In genomic region chr3:165725296-165725695, GRCh38 we compare ENCODE assay signal across 1 cellular context.
TF ChIP-seq lines count a peak whose summit lies in the region.

No MANE protein-coding gene starts in this region.

TF ChIP-seq in GM23338, 12 proteins besides CTCF, POLR2A, EP300 and RAD21:
- TF ChIP-seq, protein P1, sequence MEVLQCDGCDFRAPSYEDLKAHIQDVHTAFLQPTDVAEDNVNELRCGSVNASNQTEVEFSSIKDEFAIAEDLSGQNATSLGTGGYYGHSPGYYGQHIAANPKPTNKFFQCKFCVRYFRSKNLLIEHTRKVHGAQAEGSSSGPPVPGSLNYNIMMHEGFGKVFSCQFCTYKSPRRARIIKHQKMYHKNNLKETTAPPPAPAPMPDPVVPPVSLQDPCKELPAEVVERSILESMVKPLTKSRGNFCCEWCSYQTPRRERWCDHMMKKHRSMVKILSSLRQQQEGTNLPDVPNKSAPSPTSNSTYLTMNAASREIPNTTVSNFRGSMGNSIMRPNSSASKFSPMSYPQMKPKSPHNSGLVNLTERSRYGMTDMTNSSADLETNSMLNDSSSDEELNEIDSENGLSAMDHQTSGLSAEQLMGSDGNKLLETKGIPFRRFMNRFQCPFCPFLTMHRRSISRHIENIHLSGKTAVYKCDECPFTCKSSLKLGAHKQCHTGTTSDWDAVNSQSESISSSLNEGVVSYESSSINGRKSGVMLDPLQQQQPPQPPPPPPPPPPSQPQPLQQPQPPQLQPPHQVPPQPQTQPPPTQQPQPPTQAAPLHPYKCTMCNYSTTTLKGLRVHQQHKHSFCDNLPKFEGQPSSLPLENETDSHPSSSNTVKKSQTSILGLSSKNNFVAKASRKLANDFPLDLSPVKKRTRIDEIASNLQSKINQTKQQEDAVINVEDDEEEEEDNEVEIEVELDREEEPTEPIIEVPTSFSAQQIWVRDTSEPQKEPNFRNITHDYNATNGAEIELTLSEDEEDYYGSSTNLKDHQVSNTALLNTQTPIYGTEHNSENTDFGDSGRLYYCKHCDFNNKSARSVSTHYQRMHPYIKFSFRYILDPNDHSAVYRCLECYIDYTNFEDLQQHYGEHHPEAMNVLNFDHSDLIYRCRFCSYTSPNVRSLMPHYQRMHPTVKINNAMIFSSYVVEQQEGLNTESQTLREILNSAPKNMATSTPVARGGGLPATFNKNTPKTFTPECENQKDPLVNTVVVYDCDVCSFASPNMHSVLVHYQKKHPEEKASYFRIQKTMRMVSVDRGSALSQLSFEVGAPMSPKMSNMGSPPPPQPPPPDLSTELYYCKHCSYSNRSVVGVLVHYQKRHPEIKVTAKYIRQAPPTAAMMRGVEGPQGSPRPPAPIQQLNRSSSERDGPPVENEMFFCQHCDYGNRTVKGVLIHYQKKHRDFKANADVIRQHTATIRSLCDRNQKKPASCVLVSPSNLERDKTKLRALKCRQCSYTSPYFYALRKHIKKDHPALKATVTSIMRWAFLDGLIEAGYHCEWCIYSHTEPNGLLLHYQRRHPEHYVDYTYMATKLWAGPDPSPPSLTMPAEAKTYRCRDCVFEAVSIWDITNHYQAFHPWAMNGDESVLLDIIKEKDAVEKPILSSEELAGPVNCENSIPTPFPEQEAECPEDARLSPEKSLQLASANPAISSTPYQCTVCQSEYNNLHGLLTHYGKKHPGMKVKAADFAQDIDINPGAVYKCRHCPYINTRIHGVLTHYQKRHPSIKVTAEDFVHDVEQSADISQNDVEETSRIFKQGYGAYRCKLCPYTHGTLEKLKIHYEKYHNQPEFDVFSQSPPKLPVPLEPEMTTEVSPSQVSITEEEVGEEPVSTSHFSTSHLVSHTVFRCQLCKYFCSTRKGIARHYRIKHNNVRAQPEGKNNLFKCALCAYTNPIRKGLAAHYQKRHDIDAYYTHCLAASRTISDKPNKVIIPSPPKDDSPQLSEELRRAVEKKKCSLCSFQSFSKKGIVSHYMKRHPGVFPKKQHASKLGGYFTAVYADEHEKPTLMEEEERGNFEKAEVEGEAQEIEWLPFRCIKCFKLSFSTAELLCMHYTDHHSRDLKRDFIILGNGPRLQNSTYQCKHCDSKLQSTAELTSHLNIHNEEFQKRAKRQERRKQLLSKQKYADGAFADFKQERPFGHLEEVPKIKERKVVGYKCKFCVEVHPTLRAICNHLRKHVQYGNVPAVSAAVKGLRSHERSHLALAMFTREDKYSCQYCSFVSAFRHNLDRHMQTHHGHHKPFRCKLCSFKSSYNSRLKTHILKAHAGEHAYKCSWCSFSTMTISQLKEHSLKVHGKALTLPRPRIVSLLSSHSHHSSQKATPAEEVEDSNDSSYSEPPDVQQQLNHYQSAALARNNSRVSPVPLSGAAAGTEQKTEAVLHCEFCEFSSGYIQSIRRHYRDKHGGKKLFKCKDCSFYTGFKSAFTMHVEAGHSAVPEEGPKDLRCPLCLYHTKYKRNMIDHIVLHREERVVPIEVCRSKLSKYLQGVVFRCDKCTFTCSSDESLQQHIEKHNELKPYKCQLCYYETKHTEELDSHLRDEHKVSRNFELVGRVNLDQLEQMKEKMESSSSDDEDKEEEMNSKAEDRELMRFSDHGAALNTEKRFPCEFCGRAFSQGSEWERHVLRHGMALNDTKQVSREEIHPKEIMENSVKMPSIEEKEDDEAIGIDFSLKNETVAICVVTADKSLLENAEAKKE (CRISPR knock-in tag; IDR thresholded peaks at IDR 0.05) = no peak
- TF ChIP-seq EZH2 (IDR thresholded peaks at IDR 0.05; ENCODE audit: low read depth, unreplicated experiment) (no peak), CREB1 (CRISPR knock-in tag; IDR thresholded peaks at IDR 0.05; ENCODE audit: low read depth) (no peak), POLR2AphosphoS5 (IDR thresholded peaks at IDR 0.05; ENCODE audit: low read depth) (no peak), NANOG (IDR thresholded peaks at IDR 0.05; ENCODE audit: borderline replicate concordance) (no peak), EZH2phosphoT487 (IDR thresholded peaks at IDR 0.05; ENCODE audit: unreplicated experiment) (no peak), ZNF331 (CRISPR knock-in tag; IDR thresholded peaks at IDR 0.05; ENCODE audit: low read depth) (no peak), STAT1 (IDR thresholded peaks at IDR 0.05; ENCODE audit: unreplicated experiment) (no peak), JUNB (IDR thresholded peaks at IDR 0.05; ENCODE audit: unreplicated experiment) (no peak), ZNF114 (CRISPR knock-in tag; IDR thresholded peaks at IDR 0.05) (no peak)
- TF ChIP-seq, protein P2, sequence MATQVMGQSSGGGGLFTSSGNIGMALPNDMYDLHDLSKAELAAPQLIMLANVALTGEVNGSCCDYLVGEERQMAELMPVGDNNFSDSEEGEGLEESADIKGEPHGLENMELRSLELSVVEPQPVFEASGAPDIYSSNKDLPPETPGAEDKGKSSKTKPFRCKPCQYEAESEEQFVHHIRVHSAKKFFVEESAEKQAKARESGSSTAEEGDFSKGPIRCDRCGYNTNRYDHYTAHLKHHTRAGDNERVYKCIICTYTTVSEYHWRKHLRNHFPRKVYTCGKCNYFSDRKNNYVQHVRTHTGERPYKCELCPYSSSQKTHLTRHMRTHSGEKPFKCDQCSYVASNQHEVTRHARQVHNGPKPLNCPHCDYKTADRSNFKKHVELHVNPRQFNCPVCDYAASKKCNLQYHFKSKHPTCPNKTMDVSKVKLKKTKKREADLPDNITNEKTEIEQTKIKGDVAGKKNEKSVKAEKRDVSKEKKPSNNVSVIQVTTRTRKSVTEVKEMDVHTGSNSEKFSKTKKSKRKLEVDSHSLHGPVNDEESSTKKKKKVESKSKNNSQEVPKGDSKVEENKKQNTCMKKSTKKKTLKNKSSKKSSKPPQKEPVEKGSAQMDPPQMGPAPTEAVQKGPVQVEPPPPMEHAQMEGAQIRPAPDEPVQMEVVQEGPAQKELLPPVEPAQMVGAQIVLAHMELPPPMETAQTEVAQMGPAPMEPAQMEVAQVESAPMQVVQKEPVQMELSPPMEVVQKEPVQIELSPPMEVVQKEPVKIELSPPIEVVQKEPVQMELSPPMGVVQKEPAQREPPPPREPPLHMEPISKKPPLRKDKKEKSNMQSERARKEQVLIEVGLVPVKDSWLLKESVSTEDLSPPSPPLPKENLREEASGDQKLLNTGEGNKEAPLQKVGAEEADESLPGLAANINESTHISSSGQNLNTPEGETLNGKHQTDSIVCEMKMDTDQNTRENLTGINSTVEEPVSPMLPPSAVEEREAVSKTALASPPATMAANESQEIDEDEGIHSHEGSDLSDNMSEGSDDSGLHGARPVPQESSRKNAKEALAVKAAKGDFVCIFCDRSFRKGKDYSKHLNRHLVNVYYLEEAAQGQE (IDR thresholded peaks at IDR 0.05; ENCODE audit: unreplicated experiment) = no peak
- TF ChIP-seq, protein P3, sequence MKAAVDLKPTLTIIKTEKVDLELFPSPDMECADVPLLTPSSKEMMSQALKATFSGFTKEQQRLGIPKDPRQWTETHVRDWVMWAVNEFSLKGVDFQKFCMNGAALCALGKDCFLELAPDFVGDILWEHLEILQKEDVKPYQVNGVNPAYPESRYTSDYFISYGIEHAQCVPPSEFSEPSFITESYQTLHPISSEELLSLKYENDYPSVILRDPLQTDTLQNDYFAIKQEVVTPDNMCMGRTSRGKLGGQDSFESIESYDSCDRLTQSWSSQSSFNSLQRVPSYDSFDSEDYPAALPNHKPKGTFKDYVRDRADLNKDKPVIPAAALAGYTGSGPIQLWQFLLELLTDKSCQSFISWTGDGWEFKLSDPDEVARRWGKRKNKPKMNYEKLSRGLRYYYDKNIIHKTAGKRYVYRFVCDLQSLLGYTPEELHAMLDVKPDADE (IDR thresholded peaks at IDR 0.05) = no peak
